ENCODE assay signal across 8 cellular contexts in genomic region chr2:23925702-23926288, GRCh38. TPM values are rescaled to one million over a fixed set of nuclear protein-coding genes. Genes with fewer than 3 reads are reported as not detected.
DNase-seq lines count a peak whose midpoint lies in the region; ATAC-seq and TF ChIP-seq lines count a peak whose summit lies in the region.

No MANE protein-coding gene starts in this region.

- H3K4me1 ChIP-seq in Caco-2 (peaks cover 9% of the 10 kb centered on the region), SJCRH30 (no peaks in the 10 kb centered on the region), heart left ventricle (peaks cover 2 to 50% (median 34%) of the 10 kb centered on the region in 12 donors)

- peak overlapping the region; percentile 97 for H3K27ac ChIP-seq in SJCRH30
- peak overlapping the region; percentile 86 to 99 (median 97) for H3K27ac ChIP-seq in heart left ventricle

- H3K36me3 Mint-ChIP-seq in Caco-2 (ENCODE audit: insufficient read depth, unreplicated experiment) = no peaks in the 10 kb centered on the region
- H3K36me3 Mint-ChIP-seq in activated naive CD8-positive, alpha-beta T cell treated with anti-CD3 and anti-CD28 coated beads, Interleukin-2, amount 10 ng/mL, durations not matched to agents 7 days and 5 days = peaks cover 6% of the 10 kb centered on the region

- CTCF ChIA-PET in Caco-2 (lab: Charles Lee) = interaction anchor here (0.7 to 3.7 kb wide), 4 partner anchors 101 to 158 kb away, joined by 3 to 64 read pairs (median 20); partner anchors contain the start of gene TP53I3

- H3K9me3 ChIP-seq in Caco-2 = no peaks in the 10 kb centered on the region
- no peaks in the 10 kb centered on the region for H3K9me3 ChIP-seq in SJCRH30 (replicated peaks)
- H3K9me3 ChIP-seq in heart left ventricle = no peaks in the 10 kb centered on the region

- no peaks in the 10 kb centered on the region for H3K9me3 Mint-ChIP-seq in Caco-2 (ENCODE audit: unreplicated experiment)
- H3K9me3 Mint-ChIP-seq in activated naive CD8-positive, alpha-beta T cell treated with anti-CD3 and anti-CD28 coated beads, Interleukin-2, amount 10 ng/mL, durations not matched to agents 7 days and 5 days = no peaks in the 10 kb centered on the region

- H3K4me3 Mint-ChIP-seq in Caco-2 (ENCODE audit: unreplicated experiment) = peak overlapping the region; percentile 91
- H3K4me3 Mint-ChIP-seq in activated naive CD8-positive, alpha-beta T cell treated with anti-CD3 and anti-CD28 coated beads, Interleukin-2, amount 10 ng/mL, durations not matched to agents 7 days and 5 days = peak overlapping the region; percentile 94

- H3K4me1 Mint-ChIP-seq in Caco-2 (ENCODE audit: low read depth, unreplicated experiment) = peaks cover 27% of the 10 kb centered on the region
- H3K4me1 Mint-ChIP-seq in activated naive CD8-positive, alpha-beta T cell treated with anti-CD3 and anti-CD28 coated beads, Interleukin-2, amount 10 ng/mL, durations not matched to agents 7 days and 5 days = peaks cover 33% of the 10 kb centered on the region

- H3K36me3 ChIP-seq in Caco-2 (ENCODE audit: control insufficient read depth, insufficient read depth, low read length) (no peaks in the 10 kb centered on the region), SJCRH30 (no peaks in the 10 kb centered on the region), heart left ventricle (peaks cover 0 to 11% (median 0%) of the 10 kb centered on the region in 9 donors)

- ATAC-seq in GM19467 (IDR thresholded peaks at IDR 0.05; ENCODE audit: unreplicated experiment) (peak; percentile 66), HG03575 (IDR thresholded peaks at IDR 0.05; ENCODE audit: extremely low read depth, insufficient number of reproducible peaks, low FRiP score, unreplicated experiment) (peak; percentile 24), heart left ventricle (peak; percentile 24 to 70 (median 51))
- peak; percentile 53 for ATAC-seq in activated naive CD8-positive, alpha-beta T cell treated with anti-CD3 and anti-CD28 coated beads, Interleukin-2, amount 10 ng/mL, durations not matched to agents 7 days and 5 days (ENCODE audit: low read depth)

- peak in 1 of 2 donors; percentile 24 for TF ChIP-seq POLR2A in heart left ventricle (IDR thresholded peaks at IDR 0.05)

- no peaks in the 10 kb centered on the region for H3K27me3 ChIP-seq in Caco-2 (replicated peaks; ENCODE audit: control insufficient read depth, insufficient read depth, low read length)
- no peaks in the 10 kb centered on the region for H3K27me3 ChIP-seq in SJCRH30
- H3K27me3 ChIP-seq in heart left ventricle = no peaks in the 10 kb centered on the region

- TSS peak; percentile 41 for BruUV-seq in Caco-2 (replicated peaks; lab: Mats Ljungman, UMichigan)

- WGBS in heart left ventricle, 4 donors = 1 to 2% (median 1%) methylated on average over 13 of the region's 13 CpGs

- DNase-seq in Caco-2 = no peak
- DNase-seq in SJCRH30 = peak; percentile 65 to 83
- no peak for DNase-seq in activated naive CD8-positive, alpha-beta T cell treated with anti-CD3 and anti-CD28 coated beads, Interleukin-2, amount 10 ng/mL, durations not matched to agents 7 days and 5 days
- DNase-seq in heart left ventricle = peak; percentile 49 to 65 (median 58)
- DNase-seq in pons (ENCODE audit: low spot score) = peak; percentile 88
- DNase-seq in mesenteric fat pad (ENCODE audit: low spot score) = no peak

- peak overlapping the region; percentile 99 for H3K4me3 ChIP-seq in Caco-2 (ENCODE audit: low read depth, low read length)
- H3K4me3 ChIP-seq in SJCRH30 = peak overlapping the region; percentile 95
- H3K4me3 ChIP-seq in heart left ventricle = peak overlapping the region; percentile 64 to 96 (median 84)

- intact Hi-C loops in Caco-2 (cut with micrococcal nuclease; ENCODE audit: unreplicated experiment) = loop anchor here (2.0 to 10.0 kb wide), 4 partner anchors 103 to 439 kb away; partner anchors contain the start of genes ITSN2 and SF3B6
- intact Hi-C loops in heart left ventricle (cut with DNase I) = loop anchor here in 9 of 10 donors (2.0 to 10.0 kb wide), 8 partner anchors 15 to 159 kb away; partner anchors contain the start of genes SF3B6 (in 4 of the 9), TP53I3 (in 4 of the 9), UBXN2A (in 1 of the 9) and WDCP (in 1 of the 9)

- POLR2A ChIA-PET in Caco-2 (lab: Charles Lee) = interaction anchor here (0.6 to 3.6 kb wide), 7 partner anchors 8 to 158 kb away, joined by 5 to 40 read pairs (median 5); partner anchors contain the start of genes SF3B6, TP53I3 and UBXN2A
- POLR2A ChIA-PET in activated naive CD8-positive, alpha-beta T cell treated with anti-CD3 and anti-CD28 coated beads, Interleukin-2, amount 10 ng/mL, durations not matched to agents 7 days and 5 days (lab: Charles Lee) = interaction anchor here (0.6 to 5.4 kb wide), 14 partner anchors 8 to 867 kb away, joined by 3 to 140 read pairs (median 6); partner anchors contain the start of genes CENPO, FKBP1B, ITSN2 and PTRHD1

- TF ChIP-seq CTCF in Caco-2 (IDR thresholded peaks at IDR 0.05; ENCODE audit: insufficient read depth in 1 of 2, low read depth in 1 of 2, low read length in 1 of 2, severe bottlenecking in 1 of 2, unreplicated experiment in 1 of 2) = no peak
- no peak for TF ChIP-seq CTCF in heart left ventricle (IDR thresholded peaks at IDR 0.05)

- peak overlapping the region; percentile 94 for H3K27ac Mint-ChIP-seq in Caco-2 (ENCODE audit: unreplicated experiment)
- peak overlapping the region; percentile 98 for H3K27ac Mint-ChIP-seq in activated naive CD8-positive, alpha-beta T cell treated with anti-CD3 and anti-CD28 coated beads, Interleukin-2, amount 10 ng/mL, durations not matched to agents 7 days and 5 days

- H3K27me3 Mint-ChIP-seq in Caco-2 (ENCODE audit: insufficient read depth, unreplicated experiment) = no peaks in the 10 kb centered on the region
- H3K27me3 Mint-ChIP-seq in activated naive CD8-positive, alpha-beta T cell treated with anti-CD3 and anti-CD28 coated beads, Interleukin-2, amount 10 ng/mL, durations not matched to agents 7 days and 5 days = no peaks in the 10 kb centered on the region

RNA-seq across cellular contexts. Expression of gene ATAD2B, which starts 1.1 kb away (rescaled TPM):
- total RNA-seq in Caco-2 (2022) = 28.9 and 32.1 TPM in 2 replicates
- 33.3 and 37.5 TPM in 2 replicates for total RNA-seq in SJCRH30 (2014; rRNA removed; shearing (Covaris generic))
- total RNA-seq in activated naive CD8-positive, alpha-beta T cell treated with anti-CD3 and anti-CD28 coated beads, Interleukin-2, amount 10 ng/mL, durations not matched to agents 7 days and 5 days = 10 to 100 TPM; 33.2 to 34.6 TPM
- 10 to 100 TPM in 2 of 9 donors, 1 to 10 TPM in 7; 5.0 to 13.3 (median 8.3) TPM for total RNA-seq in heart left ventricle
- polyA plus RNA-seq in heart left ventricle = 1 to 10 TPM; 2.8 to 3.4 TPM
- total RNA-seq in mesenteric fat pad = 24.0 TPM

RNA-seq across cellular contexts. Expression of gene UBXN2A, which starts 14.5 kb away (rescaled TPM):
- total RNA-seq in Caco-2 (2022) (21.6 and 22.0 TPM in 2 replicates), heart left ventricle (10 to 100 TPM; 15.8 to 24.0 (median 19.6) TPM), mesenteric fat pad (21.7 TPM)
- total RNA-seq in SJCRH30 (2014; rRNA removed; shearing (Covaris generic)) = 36.4 and 39.9 TPM in 2 replicates
- 10 to 100 TPM; 11.2 to 12.4 TPM for total RNA-seq in activated naive CD8-positive, alpha-beta T cell treated with anti-CD3 and anti-CD28 coated beads, Interleukin-2, amount 10 ng/mL, durations not matched to agents 7 days and 5 days
- polyA plus RNA-seq in heart left ventricle = 10 to 100 TPM in 1 of 2 donors, 1 to 10 TPM in 1; 9.6 to 12.7 TPM

Comparison
In these comparisons a context has a peak if more than half of its experiments do, and no peak if none do; other contexts are left out.
1. DNase-seq: peak in SJCRH30 (2 of 2), heart left ventricle (5 of 5) and pons (single experiment); none in Caco-2 (0 of 2), activated naive CD8-positive, alpha-beta T cell treated with anti-CD3 and anti-CD28 coated beads, Interleukin-2, amount 10 ng/mL, durations not matched to agents 7 days and 5 days (single experiment) and mesenteric fat pad (single experiment).
2. Peak in every context shown above with its lines, with median percentiles within 50 percentile points of each other: H3K4me3 ChIP-seq and ATAC-seq.